Comparison of ENCODE assay signal across 1 cellular context in the genomic region with DNA sequence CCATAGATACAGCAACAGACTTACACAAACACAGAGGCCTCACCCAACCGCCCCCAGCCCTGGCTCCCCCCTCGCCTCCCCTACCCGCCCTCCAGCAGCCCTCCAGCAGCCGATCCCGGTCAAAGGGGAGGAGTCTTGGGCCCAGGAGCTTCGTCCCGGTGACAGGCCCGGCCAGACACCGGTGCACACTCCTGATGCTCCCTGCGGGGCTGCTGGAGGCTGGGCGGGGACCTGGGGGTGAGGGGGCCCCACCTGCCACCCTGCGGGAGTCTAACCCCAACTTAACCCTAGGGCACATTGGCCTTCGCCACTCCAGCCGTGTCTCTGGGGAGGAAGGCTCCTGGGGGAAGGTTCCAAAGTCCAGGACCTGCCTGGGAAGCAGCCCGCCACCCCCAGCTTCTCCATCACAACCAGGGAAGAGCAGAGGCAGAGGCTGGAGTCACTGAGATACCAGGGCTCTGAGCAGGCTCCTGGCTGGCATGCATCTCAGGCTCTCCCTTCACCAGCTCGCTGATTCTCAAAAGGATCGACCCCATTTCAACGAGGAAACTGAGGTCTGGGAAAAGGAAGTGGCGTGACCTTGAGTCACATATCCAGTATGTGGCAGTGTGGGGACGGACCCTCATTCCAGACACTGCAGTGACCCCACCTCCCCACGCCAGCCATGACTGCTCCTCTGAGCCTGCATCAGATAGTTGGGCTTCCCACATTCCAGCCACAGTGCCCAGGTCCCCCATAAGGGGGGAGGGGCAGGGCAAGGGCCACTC.
TF ChIP-seq lines count a peak whose summit lies in the region.

No MANE protein-coding gene starts in this region.

TF ChIP-seq in H1, 55 proteins besides CTCF, POLR2A, EP300 and RAD21:
- TF ChIP-seq EZH2 (IDR thresholded peaks at IDR 0.05; ENCODE audit: low read depth, low read length, severe bottlenecking) (no peak), CHD1 (IDR thresholded peaks at IDR 0.05; ENCODE audit: low read depth, low read length) (no peak), BRCA1 (IDR thresholded peaks at IDR 0.05; ENCODE audit: low read depth, low read length) (no peak), HDAC2 (IDR thresholded peaks at IDR 0.05; ENCODE audit: borderline replicate concordance in 1 of 2, low read depth in 2 of 2, low read length in 2 of 2) (no peak), SAP30 (IDR thresholded peaks at IDR 0.05; ENCODE audit: insufficient read depth, insufficient replicate concordance, low read length) (no peak), HDAC6 (IDR thresholded peaks at IDR 0.05; ENCODE audit: low read depth, low read length) (no peak), SIX5 (IDR thresholded peaks at IDR 0.05; ENCODE audit: low read depth, low read length) (no peak), SP4 (IDR thresholded peaks at IDR 0.05; ENCODE audit: low read length) (peak; percentile 18; the same call in 1 of the 2 replicates), CBX5 (IDR thresholded peaks at IDR 0.05; ENCODE audit: low read depth, low read length) (no peak), POLR2AphosphoS5 (IDR thresholded peaks at IDR 0.05; ENCODE audit: low read depth, low read length) (peak; percentile 2; the same call in 1 of the 2 replicates), NANOG (IDR thresholded peaks at IDR 0.05; ENCODE audit: insufficient read depth, low read depth, low read length, poor library complexity, severe bottlenecking) (no peak), TBP (IDR thresholded peaks at IDR 0.05; ENCODE audit: low read depth, low read length) (no peak; the same call in 1 of the 2 replicates), JUN (IDR thresholded peaks at IDR 0.05; ENCODE audit: low read depth, low read length) (no peak), TEAD4 (IDR thresholded peaks at IDR 0.05; ENCODE audit: low read depth, low read length) (peak; percentile 72), RBBP5 (IDR thresholded peaks at IDR 0.05; ENCODE audit: borderline replicate concordance, low read depth, low read length) (no peak)
- TF ChIP-seq, protein P1, sequence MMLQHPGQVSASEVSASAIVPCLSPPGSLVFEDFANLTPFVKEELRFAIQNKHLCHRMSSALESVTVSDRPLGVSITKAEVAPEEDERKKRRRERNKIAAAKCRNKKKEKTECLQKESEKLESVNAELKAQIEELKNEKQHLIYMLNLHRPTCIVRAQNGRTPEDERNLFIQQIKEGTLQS (IDR thresholded peaks at IDR 0.05; ENCODE audit: insufficient read depth, low read depth, low read length): no peak
TF ChIP-seq in H1: peak in this region for 3.
